ENCODE assay signal across 24 cellular contexts in the genomic region with DNA sequence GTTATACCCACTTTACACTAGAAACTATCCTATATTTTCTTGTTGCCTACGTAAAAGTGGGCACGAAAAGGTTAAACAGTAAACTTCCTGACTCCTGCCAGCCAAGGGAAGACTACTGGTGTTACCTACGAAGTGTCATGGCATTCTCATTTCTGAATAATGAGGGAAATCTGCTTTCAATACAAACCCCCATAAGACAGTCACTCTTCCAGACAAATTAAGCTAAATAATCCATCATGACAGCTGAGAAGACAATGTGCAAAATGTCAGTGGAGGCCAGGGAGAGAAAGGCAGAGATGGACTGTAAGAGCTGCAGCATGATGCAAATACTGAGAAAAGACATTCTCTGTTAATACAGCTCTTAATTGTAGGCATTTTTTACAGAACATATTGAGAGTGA.
"Had no signal": no experiment of that assay in that cellular context is flagged by ENCODE, and none has a peak within 500 bp of the region (broad histone marks: within the 10 kb centered on the region; RNA-seq: fewer than 3 reads in every experiment).

No MANE protein-coding gene starts in this region.

- ATAC-seq: HepG2 had no signal

- H3K9me3 ChIP-seq: SJSA1 had no signal

- DNase-seq: IMR-90, Karpas-422, KG1, MG63, NCI-H1092, NCI-H1105 treated with DMSO at 0.1 percent for 48 hours, NCI-H1417 treated with DMSO at 0.1 percent for 48 hours, NCI-H146, NCI-H1694 treated with DMSO at 0.1 percent for 48 hours, NCI-H1930, NCI-H2081 treated with DMSO at 0.1 percent for 48 hours, NCI-H2171, NCI-H226, NCI-H446, NCI-H510A, NCI-H524 treated with DMSO at 0.1 percent for 48 hours, NCI-H69, NCI-H774, Right ventricle myocardium superior, RPMI8226, SIG-M5 had no signal

- H3K36me3 ChIP-seq: MG63, SJSA1 had no signal

- H3K4me1 ChIP-seq: SJSA1 had no signal

- H3K27ac ChIP-seq: SJSA1, SK-N-MC had no signal

- H3K27me3 ChIP-seq: MG63, SJSA1 had no signal

- H3K4me3 ChIP-seq: MG63, SJSA1, SK-N-MC had no signal
